Comparison of ENCODE assay signal across 8 cellular contexts in genomic region chr6:159969204-159969912, GRCh38.
DNase-seq lines count a peak whose midpoint lies in the region; ATAC-seq and TF ChIP-seq lines count a peak whose summit lies in the region.

No MANE protein-coding gene starts in this region.

- peak overlapping the region; percentile 94 for H3K4me3 Mint-ChIP-seq in activated T-cell treated with anti-CD3 and anti-CD28 coated beads, Interleukin-2, amount 50 U/mL, for 24 hours

- H3K27me3 ChIP-seq in GM06990 (replicated peaks; ENCODE audit: control insufficient read depth, insufficient read depth, low read length) (no peaks in the 10 kb centered on the region), neutrophil (no peaks in the 10 kb centered on the region)

- no peaks in the 10 kb centered on the region for H3K9me3 ChIP-seq in neutrophil

- TF ChIP-seq RAD21 in Ishikawa (IDR thresholded peaks at IDR 0.05; ENCODE audit: low read depth), result no peak

- no peaks in the 10 kb centered on the region for H3K27me3 Mint-ChIP-seq in activated T-cell treated with anti-CD3 and anti-CD28 coated beads, Interleukin-2, amount 50 U/mL, for 24 hours

- no peak for TF ChIP-seq EP300 in Ishikawa (IDR thresholded peaks at IDR 0.05; ENCODE audit: borderline replicate concordance)

- peaks cover 28% of the 10 kb centered on the region for H3K36me3 Mint-ChIP-seq in activated T-cell treated with anti-CD3 and anti-CD28 coated beads, Interleukin-2, amount 50 U/mL, for 24 hours (ENCODE audit: low read depth)

- no peak for TF ChIP-seq CTCF in GM06990 (IDR thresholded peaks at IDR 0.05; ENCODE audit: insufficient read depth, low read length, poor library complexity, severe bottlenecking)
- TF ChIP-seq CTCF in fibroblast of mammary gland (conservative IDR thresholded peaks at IDR 0.05; ENCODE audit: control insufficient read depth, insufficient read depth, low read depth, low read length), result no peak
- TF ChIP-seq CTCF in neutrophil (IDR thresholded peaks at IDR 0.05), result no peak

- H3K4me1 ChIP-seq in neutrophil (ENCODE audit: control insufficient read depth in 1 of 2, insufficient read depth in 1 of 2, low read depth in 1 of 2, low read length in 1 of 2), result peaks cover 86 to 87% of the 10 kb centered on the region in 2 experiments

- H3K4me3 ChIP-seq in GM06990 (replicated peaks; ENCODE audit: low read depth, low read length) (peak overlapping the region; percentile 86), fibroblast of mammary gland (ENCODE audit: control insufficient read depth, low read depth, low read length) (peak overlapping the region; percentile 67), neutrophil (ENCODE audit: low read depth in 1 of 2, low read length in 1 of 2) (peak overlapping the region; percentile 79 to 89)

- DNase-seq in GM06990 (ENCODE audit: extremely low read depth, insufficient read length) (peak; percentile 55), fibroblast of mammary gland (ENCODE audit: low read depth) (no peak), amniotic stem cell (lab: John Stamatoyannopoulos, UW) (no peak), NCI-H345 treated with DMSO at 0.1 percent for 48 hours (lab: John Stamatoyannopoulos, UW; ENCODE audit: unreplicated experiment) (no peak)
- peak; percentile 65 for DNase-seq in activated T-cell treated with anti-CD3 and anti-CD28 coated beads, Interleukin-2, amount 50 U/mL, for 24 hours

- peak overlapping the region; percentile 98 for H3K27ac ChIP-seq in neutrophil

- H3K36me3 ChIP-seq in GM06990 (ENCODE audit: control insufficient read depth, insufficient read depth, low read length), result no peaks in the 10 kb centered on the region
- H3K36me3 ChIP-seq in neutrophil, result peaks cover 11% of the 10 kb centered on the region

- peaks cover 53% of the 10 kb centered on the region for H3K4me1 Mint-ChIP-seq in activated T-cell treated with anti-CD3 and anti-CD28 coated beads, Interleukin-2, amount 50 U/mL, for 24 hours (ENCODE audit: low read depth)

- ATAC-seq in GM21717 (IDR thresholded peaks at IDR 0.05; ENCODE audit: unreplicated experiment), result peak; percentile 20

- no peaks in the 10 kb centered on the region for H3K9me3 Mint-ChIP-seq in activated T-cell treated with anti-CD3 and anti-CD28 coated beads, Interleukin-2, amount 50 U/mL, for 24 hours

- H3K27ac Mint-ChIP-seq in activated T-cell treated with anti-CD3 and anti-CD28 coated beads, Interleukin-2, amount 50 U/mL, for 24 hours, result peak overlapping the region; percentile 94

TF ChIP-seq in Ishikawa, 13 proteins besides CTCF, POLR2A, EP300 and RAD21:
- TF ChIP-seq EGR1 (IDR thresholded peaks at IDR 0.05) (no peak), ZBTB7A (IDR thresholded peaks at IDR 0.05; ENCODE audit: low read depth) (peak; percentile 56; the same call in 1 of the 2 replicates), TAF1 (IDR thresholded peaks at IDR 0.05; ENCODE audit: low read depth) (no peak), REST (IDR thresholded peaks at IDR 0.05; ENCODE audit: low read depth) (no peak)

Comparison
In these comparisons a context has a peak if more than half of its experiments do, and no peak if none do; other contexts are left out.
1. DNase-seq: peak in GM06990 (single experiment) and activated T-cell treated with anti-CD3 and anti-CD28 coated beads, Interleukin-2, amount 50 U/mL, for 24 hours (single experiment); none in fibroblast of mammary gland (single experiment), amniotic stem cell (single experiment) and NCI-H345 treated with DMSO at 0.1 percent for 48 hours (single experiment).
2. Peak in every context shown above with its lines, with median percentiles within 50 percentile points of each other: H3K4me3 ChIP-seq.